12 cellular contexts compared by ENCODE assay signal in the genomic region with DNA sequence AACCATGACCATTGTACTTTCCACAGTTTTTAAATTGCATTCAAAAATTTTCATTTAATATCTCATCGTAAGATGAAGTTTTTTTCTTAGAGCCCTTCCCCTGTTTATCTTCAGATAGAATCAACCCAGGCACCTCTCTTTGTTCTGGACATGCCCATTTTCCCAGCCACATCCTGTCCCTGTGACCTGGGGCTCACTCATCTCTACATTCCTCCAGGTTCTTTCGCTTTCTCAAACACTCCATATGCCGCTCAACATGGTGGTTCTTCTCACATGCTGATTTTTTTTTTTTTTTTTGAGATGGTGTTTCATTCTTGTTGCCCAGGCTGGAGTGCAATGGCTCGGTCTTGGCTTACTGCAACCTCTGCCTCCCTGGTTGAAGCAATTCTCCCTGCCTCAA. TPM values are rescaled to one million over a fixed set of nuclear protein-coding genes. Genes with fewer than 3 reads are reported as not detected.
"Had no signal": no experiment of that assay in that cellular context is flagged by ENCODE, and none has a peak within 500 bp of the region (broad histone marks: within the 10 kb centered on the region; RNA-seq: fewer than 3 reads in every experiment).

No MANE protein-coding gene starts in this region.

RNA-seq across cellular contexts. Expression of a gene that starts 2.9 kb away (rescaled TPM):
- total RNA-seq: activated B cell treated with CpG ODN at 0.5 μM for 24 hours, ascending aorta, bronchial epithelial cell, cardiac muscle cell, cerebellum had no signal

RNA-seq across cellular contexts. Expression of a gene that starts 32.4 kb away (rescaled TPM):
- total RNA-seq: activated B cell treated with CpG ODN at 0.5 μM for 24 hours; activated CD4-positive, alpha-beta T cell treated with anti-CD3 and anti-CD28 coated beads, Interleukin-2, amount 10 ng/mL, durations not matched to agents 7 days and 5 days; activated naive CD8-positive, alpha-beta T cell treated with anti-CD3 and anti-CD28 coated beads, Interleukin-2, amount 10 ng/mL, durations not matched to agents 7 days and 5 days; activated T-helper 1 cell treated with anti-CD3 and anti-CD28 coated beads, Interleukin-12 subunit alpha, Interleukin-12 subunit beta, Interleukin-2, Interleukin-4 antibody, amounts not matched to agents 30 ng/mL and 10 ng/mL and 1 ng/mL, durations not matched to agents 14 hours and 24 hours and 36 hours; activated T-helper 17 cell treated with anti-CD3 and anti-CD28 coated beads, Interleukin-2, amount 50 U/mL, for 72 hours; T-helper 1 cell treated with Interleukin-12 subunit alpha and Interleukin-12 subunit beta and Interleukin-4 antibody, amounts not matched to agents 30 ng/mL and 1 ng/mL, for 36 hours; T-helper 17 cell; T-helper 2 cell treated with Interferon-gamma antibody and Interleukin-4, amounts not matched to agents 100 ng/mL and 5 ng/mL, for 36 hours had no signal
